ENCODE assay signal across 8 cellular contexts in genomic region chr15:51982013-51982769, GRCh38. TPM values are rescaled to one million over a fixed set of nuclear protein-coding genes. Genes with fewer than 3 reads are reported as not detected.
A peak's percentile ranks its signal among the peaks of the same experiment; 100 is the strongest.
DNase-seq lines count a peak whose midpoint lies in the region; ATAC-seq and TF ChIP-seq lines count a peak whose summit lies in the region.

No MANE protein-coding gene starts in this region.

- no peaks in the 10 kb centered on the region for H4K20me1 ChIP-seq in neural cell (ENCODE audit: insufficient read depth)

- H3K27me3 ChIP-seq in esophagus (ENCODE audit: control insufficient read depth in 1 of 2, insufficient read depth in 2 of 2, low read length in 2 of 2) (no peaks in the 10 kb centered on the region), neural cell (ENCODE audit: insufficient read depth, low read depth, low read length) (no peaks in the 10 kb centered on the region)

- H3K4me3 ChIP-seq in esophagus (ENCODE audit: low read depth in 1 of 2, low read length in 2 of 2) (no peak overlapping the region), neural cell (ENCODE audit: low read length) (no peak overlapping the region)

- TF ChIP-seq CTCF in neural cell (IDR thresholded peaks at IDR 0.05; ENCODE audit: poor library complexity, severe bottlenecking) = peak; percentile 83

- no peaks in the 10 kb centered on the region for H3K9me3 ChIP-seq in esophagus (ENCODE audit: control insufficient read depth in 2 of 2, insufficient read depth in 1 of 2, low read depth in 1 of 2, low read length in 1 of 2)
- H3K9me3 ChIP-seq in neural cell (ENCODE audit: low read length) = no peaks in the 10 kb centered on the region

- DNase-seq in COLO829 (ENCODE audit: low spot score) (peak; percentile 59), NCI-H69 (lab: John Stamatoyannopoulos, UW) (peak; percentile 77), ureter (ENCODE audit: low spot score) (peak; percentile 64)
- DNase-seq in activated CD8-positive, alpha-beta T cell treated with anti-CD3 and anti-CD28 coated beads, Interleukin-2, amount 10 ng/mL, durations not matched to agents 7 days and 5 days = peak; percentile 77

- H3K4me3 Mint-ChIP-seq in activated CD8-positive, alpha-beta T cell treated with anti-CD3 and anti-CD28 coated beads, Interleukin-2, amount 10 ng/mL, durations not matched to agents 7 days and 5 days = peak overlapping the region; percentile 54

- no peaks in the 10 kb centered on the region for H3K36me3 Mint-ChIP-seq in activated CD8-positive, alpha-beta T cell treated with anti-CD3 and anti-CD28 coated beads, Interleukin-2, amount 10 ng/mL, durations not matched to agents 7 days and 5 days (ENCODE audit: low read depth)

- no peak overlapping the region for H3K4me2 ChIP-seq in neural cell (ENCODE audit: low read length)

- H3K36me3 ChIP-seq in esophagus (ENCODE audit: control insufficient read depth in 2 of 2, insufficient read depth in 2 of 2, low read length in 1 of 2) = no peaks in the 10 kb centered on the region
- no peaks in the 10 kb centered on the region for H3K36me3 ChIP-seq in neural cell (ENCODE audit: insufficient read depth, low read length)

- H3K27ac Mint-ChIP-seq in activated CD8-positive, alpha-beta T cell treated with anti-CD3 and anti-CD28 coated beads, Interleukin-2, amount 10 ng/mL, durations not matched to agents 7 days and 5 days = peak overlapping the region; percentile 89

- POLR2A ChIA-PET in activated CD8-positive, alpha-beta T cell treated with anti-CD3 and anti-CD28 coated beads, Interleukin-2, amount 10 ng/mL, durations not matched to agents 7 days and 5 days (lab: Charles Lee) = interaction anchor here (0.7 to 2.5 kb wide), 5 partner anchors 10 to 198 kb away, joined by 3 to 29 read pairs (median 6); partner anchors contain the start of gene LEO1

- H3F3A ChIP-seq in neural cell (ENCODE audit: insufficient read depth, low read length, poor library complexity, severe bottlenecking) = no peaks in the 10 kb centered on the region

- peak overlapping the region; percentile 35 for H3K9ac ChIP-seq in neural cell (ENCODE audit: low read length)

- peak; percentile 88 for ATAC-seq in GM19043 (IDR thresholded peaks at IDR 0.05; ENCODE audit: low read depth, unreplicated experiment)
- ATAC-seq in HG03159 (IDR thresholded peaks at IDR 0.05; ENCODE audit: unreplicated experiment) = peak; percentile 96
- peak; percentile 99 for ATAC-seq in activated CD8-positive, alpha-beta T cell treated with anti-CD3 and anti-CD28 coated beads, Interleukin-2, amount 10 ng/mL, durations not matched to agents 7 days and 5 days

- H3K9me3 Mint-ChIP-seq in activated CD8-positive, alpha-beta T cell treated with anti-CD3 and anti-CD28 coated beads, Interleukin-2, amount 10 ng/mL, durations not matched to agents 7 days and 5 days (ENCODE audit: insufficient read depth) = no peaks in the 10 kb centered on the region

- CTCF ChIA-PET in activated CD8-positive, alpha-beta T cell treated with anti-CD3 and anti-CD28 coated beads, Interleukin-2, amount 10 ng/mL, durations not matched to agents 7 days and 5 days (lab: Charles Lee) = interaction anchor here (0.8 to 3.5 kb wide), 13 partner anchors 10 to 245 kb away, joined by 3 to 40 read pairs (median 6); partner anchors contain the start of gene LEO1

- H3K79me2 ChIP-seq in neural cell (replicated peaks; ENCODE audit: insufficient read depth, low read length) = no peaks in the 10 kb centered on the region

- 14 to 16% methylated on average over 7 of the region's 7 CpGs for whole genome bisulfite sequencing in esophagus, 2 donors

- H3K27me3 Mint-ChIP-seq in activated CD8-positive, alpha-beta T cell treated with anti-CD3 and anti-CD28 coated beads, Interleukin-2, amount 10 ng/mL, durations not matched to agents 7 days and 5 days (ENCODE audit: low read depth) = no peaks in the 10 kb centered on the region

- H3K27ac ChIP-seq in esophagus (ENCODE audit: low read depth in 2 of 2, low read length in 1 of 2) = peak overlapping the region; percentile 86 to 87
- H3K27ac ChIP-seq in neural cell (ENCODE audit: low read length) = no peak overlapping the region

- H3K4me1 ChIP-seq in esophagus (ENCODE audit: control insufficient read depth in 2 of 2, insufficient read depth in 2 of 2, low read length in 1 of 2) = no peaks in the 10 kb centered on the region

- H3K4me1 Mint-ChIP-seq in activated CD8-positive, alpha-beta T cell treated with anti-CD3 and anti-CD28 coated beads, Interleukin-2, amount 10 ng/mL, durations not matched to agents 7 days and 5 days (ENCODE audit: low read depth) = peaks cover 16% of the 10 kb centered on the region

- H3K9me2 ChIP-seq in neural cell (ENCODE audit: insufficient read depth, low read length) = no peaks in the 10 kb centered on the region

- H2AFZ ChIP-seq in neural cell (ENCODE audit: low read depth, low read length) = peak overlapping the region; percentile 37

- TF ChIP-seq EP300 in neural cell (conservative IDR thresholded peaks at IDR 0.05; ENCODE audit: poor library complexity, severe bottlenecking) = no peak

- TF ChIP-seq RAD21 in neural cell (conservative IDR thresholded peaks at IDR 0.05) = peak; percentile 85

TF ChIP-seq in neural cell, 6 proteins besides CTCF, POLR2A, EP300 and RAD21:
- no peak for TF ChIP-seq REST (IDR thresholded peaks at IDR 0.05; ENCODE audit: borderline replicate concordance)
- TF ChIP-seq EZH2 (IDR thresholded peaks at IDR 0.05; ENCODE audit: borderline replicate concordance, insufficient read depth, low read length, poor library complexity, severe bottlenecking) = no peak
- TF ChIP-seq POLR2AphosphoS5 (IDR thresholded peaks at IDR 0.05) = no peak
- no peak for TF ChIP-seq TAF1 (IDR thresholded peaks at IDR 0.05; ENCODE audit: low read depth)
- TF ChIP-seq SMC3 (conservative IDR thresholded peaks at IDR 0.05; ENCODE audit: poor library complexity) = peak; percentile 86
- no peak for TF ChIP-seq MXI1 (conservative IDR thresholded peaks at IDR 0.05; ENCODE audit: poor library complexity, severe bottlenecking)

RNA-seq across cellular contexts. Expression of gene LEO1, which starts 10.6 kb away (rescaled TPM):
- 10 to 100 TPM; 30.3 to 33.4 TPM for total RNA-seq in activated CD8-positive, alpha-beta T cell treated with anti-CD3 and anti-CD28 coated beads, Interleukin-2, amount 10 ng/mL, durations not matched to agents 7 days and 5 days
- polyA plus RNA-seq in esophagus (10 to 100 TPM in 1 of 2 donors, 1 to 10 TPM in 1; 9.5 to 19.6 TPM), neural cell (30.1 and 30.3 TPM in 2 replicates)
- polyA minus RNA-seq in neural cell = 55.3 and 68.0 TPM in 2 replicates
- total RNA-seq in ureter = 23.1 TPM

RNA-seq across cellular contexts. Expression of gene MAPK6, which starts 36.8 kb away (rescaled TPM):
- total RNA-seq in activated CD8-positive, alpha-beta T cell treated with anti-CD3 and anti-CD28 coated beads, Interleukin-2, amount 10 ng/mL, durations not matched to agents 7 days and 5 days = 10 to 100 TPM; 26.5 to 31.8 TPM
- 10 to 100 TPM; 14.5 to 24.1 TPM for polyA plus RNA-seq in esophagus
- 127 and 140 TPM in 2 replicates for polyA plus RNA-seq in neural cell
- 290 and 298 TPM in 2 replicates for polyA minus RNA-seq in neural cell
- 31.9 TPM for total RNA-seq in ureter
